8 cellular contexts compared by ENCODE assay signal in genomic region chr11:125165111-125165663, GRCh38. TPM values are rescaled to one million over a fixed set of nuclear protein-coding genes. Genes with fewer than 3 reads are reported as not detected.
A peak's percentile ranks its signal among the peaks of the same experiment; 100 is the strongest.
DNase-seq lines count a peak whose midpoint lies in the region; ATAC-seq and TF ChIP-seq lines count a peak whose summit lies in the region.

No MANE protein-coding gene starts in this region.

- peak overlapping the region; percentile 15 for H4K8ac ChIP-seq in trophoblast cell (ENCODE audit: low read depth, low read length)

- no peak for TF ChIP-seq CTCF in cardiac muscle cell (IDR thresholded peaks at IDR 0.05; ENCODE audit: low read depth, low read length)

- peak; percentile 12 for ATAC-seq in HG03175 (IDR thresholded peaks at IDR 0.05; ENCODE audit: unreplicated experiment)
- ATAC-seq in activated T-helper 17 cell treated with anti-CD3 and anti-CD28 coated beads, Interleukin-2, amount 50 U/mL, for 72 hours (replicated peaks) = peak; percentile 17

- no peaks in the 10 kb centered on the region for H3K9me3 ChIP-seq in ES-I3 (ENCODE audit: control insufficient read depth, insufficient read depth, low read length)
- H3K9me3 ChIP-seq in cardiac muscle cell (ENCODE audit: low read depth) = no peaks in the 10 kb centered on the region
- H3K9me3 ChIP-seq in trophoblast cell (ENCODE audit: insufficient read depth, low read depth, low read length) = no peaks in the 10 kb centered on the region

- H3K4ac ChIP-seq in trophoblast cell (ENCODE audit: low read depth, low read length) = no peak overlapping the region

- H3K36me3 Mint-ChIP-seq in activated T-helper 17 cell treated with anti-CD3 and anti-CD28 coated beads, Interleukin-2, amount 50 U/mL, for 72 hours (ENCODE audit: low read depth) = peaks cover 10% of the 10 kb centered on the region

- no CpG with 5 or more reads among the region's 67 CpGs for WGBS in trophoblast cell (ENCODE audit: extremely low coverage, insufficient coverage, insufficient read length)

- H2BK12ac ChIP-seq in trophoblast cell (ENCODE audit: low read length) = no peak overlapping the region

- peak overlapping the region; percentile 87 for H3K4me2 ChIP-seq in trophoblast cell (ENCODE audit: low read length)

- no peak overlapping the region for H3K27ac Mint-ChIP-seq in activated T-helper 17 cell treated with anti-CD3 and anti-CD28 coated beads, Interleukin-2, amount 50 U/mL, for 72 hours

- H3K79me2 ChIP-seq in trophoblast cell (ENCODE audit: control insufficient read depth, insufficient read depth, low read length, poor library complexity) = no peaks in the 10 kb centered on the region

- H2BK5ac ChIP-seq in trophoblast cell (ENCODE audit: low read depth, low read length, poor library complexity) = no peak overlapping the region

- H3K79me1 ChIP-seq in trophoblast cell (ENCODE audit: low read length) = peaks cover 2% of the 10 kb centered on the region

- H4K12ac ChIP-seq in trophoblast cell (ENCODE audit: low read depth, low read length) = no peak overlapping the region

- H3K27me3 ChIP-seq in cardiac muscle cell = no peaks in the 10 kb centered on the region
- peaks cover 23% of the 10 kb centered on the region for H3K27me3 ChIP-seq in trophoblast cell (ENCODE audit: insufficient read depth, low read length)

- peak overlapping the region; percentile 67 for H3K18ac ChIP-seq in trophoblast cell (ENCODE audit: low read length)

- peaks cover 9% of the 10 kb centered on the region for H3K4me1 Mint-ChIP-seq in activated T-helper 17 cell treated with anti-CD3 and anti-CD28 coated beads, Interleukin-2, amount 50 U/mL, for 72 hours

- H3K27ac ChIP-seq in cardiac muscle cell (peak overlapping the region; percentile 72), trophoblast cell (ENCODE audit: low read depth, low read length) (no peak overlapping the region)

- peak overlapping the region; percentile 85 for H3K4me3 Mint-ChIP-seq in activated T-helper 17 cell treated with anti-CD3 and anti-CD28 coated beads, Interleukin-2, amount 50 U/mL, for 72 hours

- H3K9ac ChIP-seq in ES-I3 (ENCODE audit: low read depth, low read length) (peak overlapping the region; percentile 52), trophoblast cell (ENCODE audit: low read length) (peak overlapping the region; percentile 2)

- no peak overlapping the region for H4K91ac ChIP-seq in trophoblast cell (ENCODE audit: low read depth, low read length)

- H3K9me3 Mint-ChIP-seq in activated T-helper 17 cell treated with anti-CD3 and anti-CD28 coated beads, Interleukin-2, amount 50 U/mL, for 72 hours = no peaks in the 10 kb centered on the region

- H3K36me3 ChIP-seq in ES-I3 (ENCODE audit: insufficient read depth, low read length) = no peaks in the 10 kb centered on the region
- no peaks in the 10 kb centered on the region for H3K36me3 ChIP-seq in cardiac muscle cell
- no peaks in the 10 kb centered on the region for H3K36me3 ChIP-seq in trophoblast cell (ENCODE audit: control insufficient read depth in 1 of 2, insufficient read depth in 2 of 2, low read length in 2 of 2)

- peaks cover 61% of the 10 kb centered on the region for H3K27me3 Mint-ChIP-seq in activated T-helper 17 cell treated with anti-CD3 and anti-CD28 coated beads, Interleukin-2, amount 50 U/mL, for 72 hours

- H3K14ac ChIP-seq in trophoblast cell (ENCODE audit: low read length) = no peak overlapping the region

- H2AK5ac ChIP-seq in trophoblast cell (ENCODE audit: low read length) = no peak overlapping the region

- peak overlapping the region; percentile 55 for H2AFZ ChIP-seq in trophoblast cell (ENCODE audit: insufficient read depth, low read length, poor library complexity)

- no peak overlapping the region for H3K23ac ChIP-seq in trophoblast cell (ENCODE audit: low read length)

- H2BK120ac ChIP-seq in trophoblast cell (ENCODE audit: insufficient read depth, low read length, poor library complexity) = no peak overlapping the region

- DNase-seq in cardiac muscle cell (ENCODE audit: low read depth in 1 of 2, low spot score in 1 of 2) = peak; percentile 42 to 66
- peak; percentile 10 to 20 for DNase-seq in trophoblast cell
- no peak for DNase-seq in T1000 (lab: John Stamatoyannopoulos, UW)
- DNase-seq in foreskin melanocyte = no peak
- DNase-seq in GF-D8 (lab: John Stamatoyannopoulos, UW) = no peak

- H3K4me3 ChIP-seq in cardiac muscle cell (peak overlapping the region; percentile 75), trophoblast cell (ENCODE audit: low read depth, low read length) (peak overlapping the region; percentile 70)

- H3K4me1 ChIP-seq in ES-I3 (ENCODE audit: insufficient read depth, low read length) (peaks cover 40% of the 10 kb centered on the region), cardiac muscle cell (ENCODE audit: low read depth) (peaks cover 53% of the 10 kb centered on the region), trophoblast cell (ENCODE audit: control insufficient read depth in 1 of 2, insufficient read depth in 2 of 2, low read length in 2 of 2) (peaks cover 6 to 19% of the 10 kb centered on the region in 2 experiments)

RNA-seq across cellular contexts. Expression of gene PKNOX2, which starts 0.6 kb away (rescaled TPM):
- total RNA-seq in activated T-helper 17 cell treated with anti-CD3 and anti-CD28 coated beads, Interleukin-2, amount 50 U/mL, for 72 hours = not detected
- total RNA-seq in cardiac muscle cell = 3.6 and 6.1 TPM in 2 replicates
- 2.1 and 5.8 TPM in 2 replicates for polyA plus RNA-seq in cardiac muscle cell
- polyA plus RNA-seq in trophoblast cell (2013) = 1.5 and 1.9 TPM in 2 replicates

RNA-seq across cellular contexts. Expression of gene TMEM218, which starts 53.8 kb away (rescaled TPM):
- 10 to 100 TPM; 11.3 to 14.2 TPM for total RNA-seq in activated T-helper 17 cell treated with anti-CD3 and anti-CD28 coated beads, Interleukin-2, amount 50 U/mL, for 72 hours
- total RNA-seq in cardiac muscle cell = 21.3 and 23.4 TPM in 2 replicates
- polyA plus RNA-seq in cardiac muscle cell = 26.8 and 33.8 TPM in 2 replicates
- 5.1 and 5.5 TPM in 2 replicates for polyA plus RNA-seq in trophoblast cell (2013)

Comparison
In these comparisons a context has a peak if more than half of its experiments do, and no peak if none do; other contexts are left out.
1. DNase-seq: peak in cardiac muscle cell (2 of 2) and trophoblast cell (2 of 2); none in T1000 (single experiment), foreskin melanocyte (single experiment) and GF-D8 (single experiment).